ENCODE assay signal across 18 cellular contexts in the genomic region with DNA sequence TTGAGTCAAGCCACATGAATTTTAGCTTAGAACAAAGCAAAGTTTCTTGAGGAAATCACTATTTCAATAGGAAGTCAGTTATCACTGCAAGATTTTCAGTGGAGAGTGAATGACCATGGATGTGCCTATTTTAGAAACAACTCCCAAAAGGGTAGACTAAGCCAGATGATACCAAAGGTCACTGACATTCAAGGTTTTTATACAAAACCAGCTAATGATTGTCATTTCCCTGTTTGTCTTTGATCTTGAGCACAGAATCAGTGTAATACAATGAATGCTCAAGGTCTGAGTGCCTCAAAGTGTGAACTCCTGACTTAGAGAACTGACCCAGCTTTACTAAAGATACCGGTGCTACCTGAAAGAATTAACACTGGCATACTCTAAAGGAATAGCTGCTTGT.
"Had no signal": no experiment of that assay in that cellular context is flagged by ENCODE, and none has a peak within 500 bp of the region (broad histone marks: within the 10 kb centered on the region; RNA-seq: fewer than 3 reads in every experiment).

No MANE protein-coding gene starts in this region.

- H3K4me1 ChIP-seq: pancreas, tibial nerve, vagina had no signal

- ATAC-seq: activated CD8-positive, alpha-beta T cell treated with anti-CD3 and anti-CD28 coated beads, Interleukin-2, amount 10 ng/mL, durations not matched to agents 7 days and 5 days; activated T-cell treated with anti-CD3 and anti-CD28 coated beads, Interleukin-2, amount 50 U/mL, for 72 hours; pancreas had no signal

- DNase-seq: activated B cell treated with CpG ODN at 0.5 μM for 24 hours; activated CD4-positive, alpha-beta T cell treated with anti-CD3 and anti-CD28 coated beads for 48 hours; activated CD8-positive, alpha-beta memory T cell treated with anti-CD3 and anti-CD28 coated beads, Interleukin-2, amount 50 U/mL, for 48 hours; activated CD8-positive, alpha-beta T cell treated with anti-CD3 and anti-CD28 coated beads, Interleukin-2, amount 10 ng/mL, durations not matched to agents 7 days and 5 days; activated gamma-delta T cell treated with Interleukin-2 at 50 U/mL for 16 hours; activated naive CD8-positive, alpha-beta T cell treated with anti-CD3 and anti-CD28 coated beads for 36 hours; activated T-cell treated with anti-CD3 and anti-CD28 coated beads, Interleukin-2, amount 50 U/mL, for 72 hours; anterior cingulate cortex; kidney glomerular epithelial cell; pancreas; stimulated activated CD4-positive, alpha-beta T cell treated with anti-CD3 and anti-CD28 coated beads, Interleukin-4, amount 100 ng/mL, for 24 hours; stimulated activated naive CD4-positive, alpha-beta T cell had no signal

- FAIRE-seq: bronchial epithelial cell, pancreas had no signal

- H3K4me3 ChIP-seq: esophagus muscularis mucosa, lung, pancreas, skin epidermis, tibial nerve, vagina had no signal

- H3K27me3 ChIP-seq: esophagus muscularis mucosa, pancreas, tibial nerve, vagina had no signal

- H3K9me3 ChIP-seq: esophagus muscularis mucosa, pancreas, tibial nerve, vagina had no signal

- H3K27ac ChIP-seq: esophagus muscularis mucosa, pancreas, skin epidermis, tibial nerve, vagina had no signal

- H3K36me3 ChIP-seq: esophagus muscularis mucosa, pancreas, tibial nerve, vagina had no signal
